13 cellular contexts compared by ENCODE assay signal in genomic region chr11:114169321-114169749, GRCh38.
DNase-seq lines count a peak whose midpoint lies in the region; ATAC-seq and TF ChIP-seq lines count a peak whose summit lies in the region.
"Had no signal": no experiment of that assay in that cellular context is flagged by ENCODE, and none has a peak within 500 bp of the region (broad histone marks: within the 10 kb centered on the region; RNA-seq: fewer than 3 reads in every experiment).

No MANE protein-coding gene starts in this region.

- no peaks in the 10 kb centered on the region for H3K9me3 ChIP-seq in esophagus (ENCODE audit: control insufficient read depth in 2 of 2, insufficient read depth in 1 of 2, low read depth in 1 of 2, low read length in 1 of 2)

- H3K36me3 ChIP-seq in esophagus (ENCODE audit: control insufficient read depth in 2 of 2, insufficient read depth in 2 of 2, low read length in 1 of 2): peaks cover 0 to 2% of the 10 kb centered on the region in 2 donors

- peak overlapping the region; percentile 71 to 88 for H3K27ac ChIP-seq in esophagus (ENCODE audit: low read depth in 2 of 2, low read length in 1 of 2)

- no peaks in the 10 kb centered on the region for H3K27me3 Mint-ChIP-seq in activated T-helper 2 cell treated with anti-CD3 and anti-CD28 coated beads, Interferon-gamma antibody, Interleukin-2, Interleukin-4, amounts not matched to agents 10 μg/mL and 5 μg/mL and 100 μg/mL, durations not matched to agents 14 hours and 24 hours and 36 hours (ENCODE audit: low read depth)

- peaks cover 20 to 44% of the 10 kb centered on the region in 2 donors for H3K4me1 ChIP-seq in esophagus (ENCODE audit: control insufficient read depth in 2 of 2, insufficient read depth in 2 of 2, low read length in 1 of 2)

- H3K36me3 Mint-ChIP-seq in activated T-helper 2 cell treated with anti-CD3 and anti-CD28 coated beads, Interferon-gamma antibody, Interleukin-2, Interleukin-4, amounts not matched to agents 10 μg/mL and 5 μg/mL and 100 μg/mL, durations not matched to agents 14 hours and 24 hours and 36 hours (ENCODE audit: low read depth): no peaks in the 10 kb centered on the region

- intact Hi-C loops in posterior vena cava (cut with DNase I): no loop called here
- intact Hi-C loops in activated T-helper 2 cell treated with anti-CD3 and anti-CD28 coated beads, Interferon-gamma antibody, Interleukin-2, Interleukin-4, amounts not matched to agents 10 μg/mL and 5 μg/mL and 100 μg/mL, durations not matched to agents 14 hours and 24 hours and 36 hours (cut with micrococcal nuclease): loop anchor here (5.0 to 10.0 kb wide), 3 partner anchors 45 to 107 kb away; no protein-coding TSS in a partner anchor

- H3K4me3 Mint-ChIP-seq in activated T-helper 2 cell treated with anti-CD3 and anti-CD28 coated beads, Interferon-gamma antibody, Interleukin-2, Interleukin-4, amounts not matched to agents 10 μg/mL and 5 μg/mL and 100 μg/mL, durations not matched to agents 14 hours and 24 hours and 36 hours (ENCODE audit: low read depth): no peak overlapping the region

- H3K9me3 Mint-ChIP-seq in activated T-helper 2 cell treated with anti-CD3 and anti-CD28 coated beads, Interferon-gamma antibody, Interleukin-2, Interleukin-4, amounts not matched to agents 10 μg/mL and 5 μg/mL and 100 μg/mL, durations not matched to agents 14 hours and 24 hours and 36 hours: no peaks in the 10 kb centered on the region

- peaks cover 79% of the 10 kb centered on the region for H3K4me1 Mint-ChIP-seq in activated T-helper 2 cell treated with anti-CD3 and anti-CD28 coated beads, Interferon-gamma antibody, Interleukin-2, Interleukin-4, amounts not matched to agents 10 μg/mL and 5 μg/mL and 100 μg/mL, durations not matched to agents 14 hours and 24 hours and 36 hours (ENCODE audit: low read depth)

- no peak for ATAC-seq in HG02870 (IDR thresholded peaks at IDR 0.05; ENCODE audit: unreplicated experiment)
- ATAC-seq: GM12878 had no signal

- DNase-seq in AG09309 (ENCODE audit: low read depth) (peak; percentile 17), HCEC 1CT (peak; percentile 49), posterior vena cava (ENCODE audit: low spot score) (peak; percentile 86), GM13976 (ENCODE audit: low spot score) (no peak), SIG-M5 treated with dmso at 0.1 percent for 504 hours (lab: John Stamatoyannopoulos, UW; ENCODE audit: unreplicated experiment) (no peak)
- DNase-seq in activated T-helper 2 cell treated with anti-CD3 and anti-CD28 coated beads, Interferon-gamma antibody, Interleukin-2, Interleukin-4, amounts not matched to agents 10 μg/mL and 5 μg/mL and 100 μg/mL, durations not matched to agents 14 hours and 24 hours and 36 hours (ENCODE audit: low spot score): no peak
- DNase-seq: Kasumi-1; NCI-H524; stimulated activated CD8-positive, alpha-beta memory T cell treated with anti-CD3 and anti-CD28 coated beads, Interleukin-4, amount 100 ng/mL, for 48 hours had no signal

- TF ChIP-seq CTCF in AG09309 (IDR thresholded peaks at IDR 0.05; ENCODE audit: control insufficient read depth, insufficient read depth, low read depth, low read length, missing control alignments) (no peak), GM13976 (IDR thresholded peaks at IDR 0.05; ENCODE audit: borderline replicate concordance, control extremely low read depth, extremely low read depth, insufficient read depth, missing control alignments) (no peak)

- WGBS in esophagus, 2 donors: 68 to 77% methylated on average over 9 of the region's 9 CpGs

- H3K27ac Mint-ChIP-seq in activated T-helper 2 cell treated with anti-CD3 and anti-CD28 coated beads, Interferon-gamma antibody, Interleukin-2, Interleukin-4, amounts not matched to agents 10 μg/mL and 5 μg/mL and 100 μg/mL, durations not matched to agents 14 hours and 24 hours and 36 hours: no peak overlapping the region

- in situ Hi-C loops in GM13976 (cut with MboI; ENCODE audit: low sequenced_read_pairs, unreplicated experiment): no loop called here

- no peak overlapping the region for H3K4me3 ChIP-seq in AG09309 (ENCODE audit: control insufficient read depth, low read depth, low read length)
- H3K4me3 ChIP-seq in esophagus (ENCODE audit: low read depth in 1 of 2, low read length in 2 of 2): no peak overlapping the region
- H3K4me3 ChIP-seq: GM12878, smooth muscle cell had no signal

- no peaks in the 10 kb centered on the region for H3K27me3 ChIP-seq in esophagus (ENCODE audit: control insufficient read depth in 1 of 2, insufficient read depth in 2 of 2, low read length in 2 of 2)

Comparison
In these comparisons a context has a peak if more than half of its experiments do, and no peak if none do; other contexts are left out.
1. DNase-seq: peak in AG09309 (single experiment), HCEC 1CT (single experiment) and posterior vena cava (single experiment); none in GM13976 (single experiment), activated T-helper 2 cell treated with anti-CD3 and anti-CD28 coated beads, Interferon-gamma antibody, Interleukin-2, Interleukin-4, amounts not matched to agents 10 μg/mL and 5 μg/mL and 100 μg/mL, durations not matched to agents 14 hours and 24 hours and 36 hours (single experiment) and SIG-M5 treated with dmso at 0.1 percent for 504 hours (single experiment).